ENCODE assay signal across 8 cellular contexts in the genomic region with DNA sequence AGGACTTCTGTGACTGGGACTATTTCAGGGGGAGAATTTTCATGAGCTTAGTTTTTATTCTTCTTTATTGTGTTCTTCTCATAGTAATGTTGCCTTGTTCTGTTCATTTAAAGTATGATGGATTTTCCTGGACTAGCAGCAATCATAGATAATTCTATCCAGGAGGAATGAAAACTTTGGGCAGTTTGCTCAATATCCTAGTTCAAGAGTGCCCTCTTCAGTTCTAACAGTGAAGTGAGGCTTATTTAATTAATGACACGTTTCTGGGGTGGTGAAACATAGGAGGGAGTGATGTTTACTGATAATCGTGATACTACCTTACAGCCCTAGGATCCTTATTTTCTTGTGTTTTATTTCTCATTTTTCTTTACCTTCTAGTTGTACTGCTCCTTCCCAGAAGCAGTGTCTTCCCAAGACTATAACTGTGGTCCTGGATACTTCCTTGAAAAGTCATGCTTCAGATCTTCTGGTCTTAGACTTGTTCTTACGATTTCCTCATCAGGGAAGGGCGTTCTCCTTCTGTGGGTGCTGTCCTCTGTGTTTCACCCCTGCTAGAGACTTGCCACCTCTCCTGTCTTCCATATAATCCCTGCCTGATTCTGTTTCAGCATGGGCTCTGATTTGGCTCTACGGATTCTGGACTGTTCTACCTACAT. TPM values are rescaled to one million over a fixed set of nuclear protein-coding genes. Genes with fewer than 3 reads are reported as not detected.
DNase-seq lines count a peak whose midpoint lies in the region; ATAC-seq and TF ChIP-seq lines count a peak whose summit lies in the region.

No MANE protein-coding gene starts in this region.

- H3K4me3 ChIP-seq in choroid plexus epithelial cell (ENCODE audit: low read depth, low read length) (no peak overlapping the region), MG63 (no peak overlapping the region)

- no peak for TF ChIP-seq POLR2A in GM18505 (IDR thresholded peaks at IDR 0.05; ENCODE audit: borderline replicate concordance, extremely low read depth, insufficient read depth, insufficient read length)

- no peaks in the 10 kb centered on the region for H3K9me3 ChIP-seq in MG63

- DNase-seq in AML-193 (lab: John Stamatoyannopoulos, UW) (peak; percentile 39 to 46), NCI-H526 (lab: John Stamatoyannopoulos, UW) (peak; percentile 3 to 28), choroid plexus epithelial cell (ENCODE audit: low read depth) (peak; percentile 65), lung microvascular endothelial cell (ENCODE audit: low read depth in 2 of 2) (peak; percentile 58 to 69), MG63 (no peak)

- H3K27me3 ChIP-seq in MG63: no peaks in the 10 kb centered on the region

- peak; percentile 64 for TF ChIP-seq CTCF in choroid plexus epithelial cell (conservative IDR thresholded peaks at IDR 0.05; ENCODE audit: low read depth, low read length)

- ATAC-seq in GM18868 (IDR thresholded peaks at IDR 0.05; ENCODE audit: unreplicated experiment) (peak; percentile 52), HG03457 (IDR thresholded peaks at IDR 0.05; ENCODE audit: unreplicated experiment) (no peak), GM18505 (IDR thresholded peaks at IDR 0.05; ENCODE audit: unreplicated experiment) (no peak)

- H3K36me3 ChIP-seq in MG63: no peaks in the 10 kb centered on the region

RNA-seq across cellular contexts. Expression of gene CFAP95, which starts 57.4 kb away (rescaled TPM):
- not detected in 2 replicates for total RNA-seq in lung microvascular endothelial cell
- total RNA-seq in MG63 (2014; rRNA removed; shearing (Covaris generic); ENCODE audit: low replicate concordance): not detected in 2 replicates
